1 cellular context compared by ENCODE assay signal in genomic region chr6:168319279-168320051, GRCh38.
TF ChIP-seq lines count a peak whose summit lies in the region.

Gene DACT2, minus strand, starts transcription at chr6:168319777. Its CDS starts 144 bp downstream, at chr6:168319633.

TF ChIP-seq in HepG2, 621 proteins besides CTCF, POLR2A, EP300 and RAD21 (continued from another document):
- no peak for TF ChIP-seq ZC3H4 (CRISPR knock-in tag; IDR thresholded peaks at IDR 0.05; ENCODE audit: borderline replicate concordance)
- no peak for TF ChIP-seq HMGA1 (CRISPR knock-in tag; conservative IDR thresholded peaks at IDR 0.05)
- TF ChIP-seq ZNF792 (CRISPR knock-in tag; IDR thresholded peaks at IDR 0.05): no peak
